8 cellular contexts compared by ENCODE assay signal in the genomic region with DNA sequence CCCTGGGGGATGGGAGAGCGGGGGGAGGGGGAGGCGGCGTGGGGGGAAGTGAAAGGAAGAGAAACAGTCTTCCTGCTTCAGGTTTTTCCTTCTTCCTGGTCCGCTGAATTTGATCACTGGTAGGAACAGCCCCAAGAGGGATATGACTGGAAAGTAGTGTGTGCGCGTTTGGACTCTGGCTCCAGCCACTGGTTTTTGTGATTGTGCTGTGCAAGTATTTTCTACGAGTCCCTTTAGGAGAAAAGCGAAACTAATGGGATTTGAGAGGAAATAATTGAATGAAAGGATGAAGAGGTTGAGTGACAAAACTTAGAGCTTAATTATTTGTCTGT. TPM values are rescaled to one million over a fixed set of nuclear protein-coding genes. Genes with fewer than 3 reads are reported as not detected.
DNase-seq lines count a peak whose midpoint lies in the region; ATAC-seq and TF ChIP-seq lines count a peak whose summit lies in the region.

No MANE protein-coding gene starts in this region.

- DNase-seq in natural killer cell = no peak
- DNase-seq in natural killer cell treated with Interleukin-12 subunit alpha and Interleukin-12 subunit beta and Interleukin-15 and Interleukin-18, amount 100 ng/mL, for 72 hours (ENCODE audit: low spot score) = no peak
- no peak for DNase-seq in Karpas-422

- no peak overlapping the region for H3K4me2 ChIP-seq in Karpas-422 (ENCODE audit: low read depth, low read length, poor library complexity, severe bottlenecking)

- no peaks in the 10 kb centered on the region for H4K20me1 ChIP-seq in Karpas-422 (ENCODE audit: insufficient read depth, low read depth, low read length)

- no peaks in the 10 kb centered on the region for H3K9me3 ChIP-seq in ectodermal cell (ENCODE audit: control insufficient read depth, low read length)
- no peaks in the 10 kb centered on the region for H3K9me3 ChIP-seq in mononuclear cell (ENCODE audit: low read depth, low read length)
- H3K9me3 ChIP-seq in Karpas-422 (ENCODE audit: low read length) = no peaks in the 10 kb centered on the region

- no peaks in the 10 kb centered on the region for H3K4me1 Mint-ChIP-seq in natural killer cell
- no peaks in the 10 kb centered on the region for H3K4me1 Mint-ChIP-seq in natural killer cell treated with Interleukin-12 subunit alpha and Interleukin-12 subunit beta and Interleukin-15 and Interleukin-18, amount 100 ng/mL, for 72 hours (ENCODE audit: low read depth in 2 of 2)

- intact Hi-C loops in natural killer cell (cut with micrococcal nuclease) = no loop called here

- 1 to 6% methylated on average over 8 of the region's 8 CpGs for WGBS in ectodermal cell, 2 experiments

- TF ChIP-seq CTCF in natural killer cell (IDR thresholded peaks at IDR 0.05) = no peak

- H3K27ac ChIP-seq in ectodermal cell (ENCODE audit: insufficient read depth, low read depth, low read length, poor library complexity, severe bottlenecking) (peak overlapping the region; percentile 16), Karpas-422 (ENCODE audit: low read length) (no peak overlapping the region)

- H3K9me3 Mint-ChIP-seq in natural killer cell = peaks cover 2 to 4% of the 10 kb centered on the region in 2 donors
- H3K9me3 Mint-ChIP-seq in natural killer cell treated with Interleukin-12 subunit alpha and Interleukin-12 subunit beta and Interleukin-15 and Interleukin-18, amount 100 ng/mL, for 72 hours = no peaks in the 10 kb centered on the region

- no peaks in the 10 kb centered on the region for H3K4me1 ChIP-seq in ectodermal cell (ENCODE audit: control insufficient read depth, insufficient read depth, low read length)
- peaks cover 4% of the 10 kb centered on the region for H3K4me1 ChIP-seq in mononuclear cell (ENCODE audit: insufficient read depth, low read length)
- no peaks in the 10 kb centered on the region for H3K4me1 ChIP-seq in Karpas-422 (ENCODE audit: low read length)

- no peak overlapping the region for H2AFZ ChIP-seq in Karpas-422 (ENCODE audit: low read length)

- no peak overlapping the region for H3K27ac Mint-ChIP-seq in natural killer cell
- H3K27ac Mint-ChIP-seq in natural killer cell treated with Interleukin-12 subunit alpha and Interleukin-12 subunit beta and Interleukin-15 and Interleukin-18, amount 100 ng/mL, for 72 hours = no peak overlapping the region

- no peaks in the 10 kb centered on the region for H3K36me3 Mint-ChIP-seq in natural killer cell
- no peaks in the 10 kb centered on the region for H3K36me3 Mint-ChIP-seq in natural killer cell treated with Interleukin-12 subunit alpha and Interleukin-12 subunit beta and Interleukin-15 and Interleukin-18, amount 100 ng/mL, for 72 hours

- H3K4me3 Mint-ChIP-seq in natural killer cell = peak overlapping the region; percentile 26
- no peak overlapping the region for H3K4me3 Mint-ChIP-seq in natural killer cell treated with Interleukin-12 subunit alpha and Interleukin-12 subunit beta and Interleukin-15 and Interleukin-18, amount 100 ng/mL, for 72 hours

- H3K9ac ChIP-seq in Karpas-422 (ENCODE audit: low read length) = no peak overlapping the region

- H3K27me3 ChIP-seq in ectodermal cell (ENCODE audit: control insufficient read depth, insufficient read depth, low read length, poor library complexity, severe bottlenecking) = no peaks in the 10 kb centered on the region
- peaks cover 11% of the 10 kb centered on the region for H3K27me3 ChIP-seq in mononuclear cell (ENCODE audit: insufficient read depth, low read length)
- H3K27me3 ChIP-seq in Karpas-422 (ENCODE audit: low read length) = no peaks in the 10 kb centered on the region

- H3K27me3 Mint-ChIP-seq in natural killer cell (ENCODE audit: low read depth in 2 of 2) = peaks cover 18 to 27% of the 10 kb centered on the region in 2 donors
- peaks cover 18 to 20% of the 10 kb centered on the region in 2 donors for H3K27me3 Mint-ChIP-seq in natural killer cell treated with Interleukin-12 subunit alpha and Interleukin-12 subunit beta and Interleukin-15 and Interleukin-18, amount 100 ng/mL, for 72 hours

- H3K79me2 ChIP-seq in Karpas-422 (ENCODE audit: low read length) = no peaks in the 10 kb centered on the region

- H3K4me3 ChIP-seq in ectodermal cell (ENCODE audit: insufficient read depth, low read depth, low read length) (peak overlapping the region; percentile 58), mononuclear cell (ENCODE audit: low read length) (peak overlapping the region; percentile 30), Karpas-422 (ENCODE audit: low read length) (no peak overlapping the region)

- no peaks in the 10 kb centered on the region for H3K9me2 ChIP-seq in Karpas-422 (replicated peaks; ENCODE audit: insufficient read depth, low read length)

- no peak for ATAC-seq in natural killer cell
- no peak for ATAC-seq in natural killer cell treated with Interleukin-12 subunit alpha and Interleukin-12 subunit beta and Interleukin-15 and Interleukin-18, amount 100 ng/mL, for 72 hours
- ATAC-seq in GM19467 (IDR thresholded peaks at IDR 0.05; ENCODE audit: unreplicated experiment) = no peak
- no peak for ATAC-seq in GM19397 (IDR thresholded peaks at IDR 0.05; ENCODE audit: unreplicated experiment)
- ATAC-seq in GM18498 (IDR thresholded peaks at IDR 0.05; ENCODE audit: unreplicated experiment) = no peak

- H3K36me3 ChIP-seq in ectodermal cell (ENCODE audit: control insufficient read depth, insufficient read depth, low read length) = no peaks in the 10 kb centered on the region
- H3K36me3 ChIP-seq in Karpas-422 (ENCODE audit: insufficient read depth, low read length) = no peaks in the 10 kb centered on the region

RNA-seq across cellular contexts. Expression of gene PRRG1, which starts 0.8 kb away (rescaled TPM):
- total RNA-seq in natural killer cell = not detected
- not detected for total RNA-seq in natural killer cell treated with Interleukin-12 subunit alpha and Interleukin-12 subunit beta and Interleukin-15 and Interleukin-18, amount 100 ng/mL, for 72 hours
- 5.5 TPM for polyA plus RNA-seq in ectodermal cell (2013, experiment 1 of 4)
- polyA plus RNA-seq in ectodermal cell (2013, experiment 2 of 4) = 4.6 TPM
- polyA plus RNA-seq in ectodermal cell (2013, experiment 3 of 4) = 4.3 TPM
- polyA plus RNA-seq in ectodermal cell (2013, experiment 4 of 4) = 4.1 TPM
- total RNA-seq in mononuclear cell = not detected
- total RNA-seq in Karpas-422 (2014; rRNA removed; shearing (Covaris generic); ENCODE audit: low replicate concordance) = not detected in 2 replicates
